19 cellular contexts compared by ENCODE assay signal in the genomic region with DNA sequence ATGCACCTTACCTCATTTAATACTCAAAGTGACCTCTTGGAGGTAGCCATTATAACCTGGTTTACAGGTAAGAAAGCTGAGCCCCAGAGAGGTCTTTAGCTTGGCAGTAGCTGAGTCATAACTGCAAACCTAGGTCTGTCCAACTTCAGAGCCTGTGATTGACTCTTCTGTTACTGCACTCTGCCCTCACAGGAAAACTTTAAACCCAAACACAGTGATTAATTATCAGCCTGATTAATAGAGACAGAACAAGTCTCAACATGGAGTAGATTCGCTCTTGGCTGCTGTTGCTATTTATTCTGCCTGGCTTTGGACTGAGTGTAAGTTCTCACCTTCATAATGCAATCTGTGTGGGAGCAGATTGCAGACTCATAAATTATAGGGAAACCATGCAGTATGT. TPM values are rescaled to one million over a fixed set of nuclear protein-coding genes. Genes with fewer than 3 reads are reported as not detected.
A peak's percentile ranks its signal among the peaks of the same experiment; 100 is the strongest.
DNase-seq lines count a peak whose midpoint lies in the region; ATAC-seq and TF ChIP-seq lines count a peak whose summit lies in the region.
"Had no signal": no experiment of that assay in that cellular context is flagged by ENCODE, and none has a peak within 500 bp of the region (broad histone marks: within the 10 kb centered on the region; RNA-seq: fewer than 3 reads in every experiment).

No MANE protein-coding gene starts in this region.

- H3K4me1 ChIP-seq in body of pancreas (peaks cover 9% of the 10 kb centered on the region), right lobe of liver (peaks cover 0 to 34% (median 12%) of the 10 kb centered on the region in 4 donors), H9 (ENCODE audit: insufficient read depth, low read length) (no peaks in the 10 kb centered on the region)

- H3K9me3 Mint-ChIP-seq in H9: no peaks in the 10 kb centered on the region
- H3K9me3 Mint-ChIP-seq: stimulated activated naive CD8-positive, alpha-beta T cell treated with anti-CD3 and anti-CD28 coated beads, Interleukin-15, Interleukin-2, amounts not matched to agents 100 ng/mL and 50 ng/mL, for 24 hours had no signal

- peak; percentile 82 for DNase-seq in NCI-H1105 (lab: John Stamatoyannopoulos, UW)
- DNase-seq in body of pancreas: peak in 1 of 4 donors; percentile 11
- no peak for DNase-seq in right lobe of liver
- no peak for DNase-seq in posterior cingulate gyrus
- DNase-seq in SHP77 (lab: John Stamatoyannopoulos, UW): no peak
- DNase-seq in H9: no peak
- no peak for DNase-seq in SIG-M5 treated with dmso at 0.1 percent for 504 hours (lab: John Stamatoyannopoulos, UW; ENCODE audit: unreplicated experiment)
- DNase-seq: activated CD4-positive, alpha-beta T cell treated with anti-CD3 and anti-CD28 coated beads, Interleukin-2, amount 50 U/mL, for 1 hour; aorta; DMS79; MM.1S; naive thymus-derived CD4-positive, alpha-beta T cell; RPMI8226 had no signal

- H3K4ac ChIP-seq in H9 (ENCODE audit: low read depth, low read length): no peak overlapping the region

- ATAC-seq in GM18870 (IDR thresholded peaks at IDR 0.05; ENCODE audit: unreplicated experiment) (peak; percentile 47), body of pancreas (peak; percentile 58), right lobe of liver (peak; percentile 74 to 92 (median 80))
- ATAC-seq: naive thymus-derived CD4-positive, alpha-beta T cell; sciatic nerve had no signal

- H2BK20ac ChIP-seq in H9 (ENCODE audit: low read depth, low read length, poor library complexity, severe bottlenecking): no peak overlapping the region

- H3K23me2 ChIP-seq in H9 (ENCODE audit: insufficient read length, low read depth, low read length, poor library complexity, severe bottlenecking): no peaks in the 10 kb centered on the region

- WGBS in body of pancreas, 2 donors: 18 to 48% methylated on average over 1 of the region's 1 CpG
- 24% methylated on average over 1 of the region's 1 CpG for WGBS in right lobe of liver (ENCODE audit: insufficient coverage, low coverage, low lambda C conversion rate, missing lambda C conversion rate)
- no CpG with 5 or more reads among the region's 1 CpG for WGBS in H9 (ENCODE audit: extremely low coverage, insufficient read length, low lambda C conversion rate)

- H3K36me3 Mint-ChIP-seq in H9 (ENCODE audit: insufficient read depth in 1 of 3, low read depth in 3 of 3): no peaks in the 10 kb centered on the region; a peak in 1 of 7 replicates
- H3K36me3 Mint-ChIP-seq: naive thymus-derived CD4-positive, alpha-beta T cell had no signal

- no peak overlapping the region for H2BK5ac ChIP-seq in H9 (ENCODE audit: insufficient read length, low read length)

- intact Hi-C loops in body of pancreas (cut with DNase I): no loop called here
- intact Hi-C loops in right lobe of liver (cut with DNase I): no loop called here
- intact Hi-C loops in posterior cingulate gyrus (cut with DNase I): no loop called here

- H2BK15ac ChIP-seq in H9 (ENCODE audit: low read depth, low read length): no peak overlapping the region

- no peak for TF ChIP-seq CTCF in body of pancreas (IDR thresholded peaks at IDR 0.05)
- TF ChIP-seq CTCF in right lobe of liver (IDR thresholded peaks at IDR 0.05): no peak
- TF ChIP-seq CTCF in H9 (conservative IDR thresholded peaks at IDR 0.05): no peak

- no peak overlapping the region for H2AK5ac ChIP-seq in H9 (ENCODE audit: insufficient read length, low read length)

- no peak overlapping the region for H3T11ph ChIP-seq in H9 (ENCODE audit: low read length)

- no peak for TF ChIP-seq POLR2A in body of pancreas (IDR thresholded peaks at IDR 0.05)
- no peak for TF ChIP-seq POLR2A in right lobe of liver (IDR thresholded peaks at IDR 0.05)

- H3K27ac ChIP-seq in body of pancreas (peak overlapping the region; percentile 12 to 58 (median 18)), right lobe of liver (peak overlapping the region in 2 of 3 donors; percentile 7 to 77), H9 (ENCODE audit: insufficient read length, low read depth, low read length) (no peak overlapping the region)

- no peak overlapping the region for H4K5ac ChIP-seq in H9 (ENCODE audit: insufficient read length, low read depth, low read length)

- no peak overlapping the region for H3K27ac Mint-ChIP-seq in H9
- H3K27ac Mint-ChIP-seq: naive thymus-derived CD4-positive, alpha-beta T cell; stimulated activated naive CD8-positive, alpha-beta T cell treated with anti-CD3 and anti-CD28 coated beads, Interleukin-15, Interleukin-2, amounts not matched to agents 100 ng/mL and 50 ng/mL, for 24 hours had no signal

- H2BK120ac ChIP-seq in H9 (ENCODE audit: low read depth, low read length, poor library complexity, severe bottlenecking): no peak overlapping the region

- H3K79me1 ChIP-seq in H9 (ENCODE audit: insufficient read depth, low read depth, low read length, poor library complexity, severe bottlenecking): no peaks in the 10 kb centered on the region

- H2BK12ac ChIP-seq in H9 (ENCODE audit: insufficient read length, low read depth, low read length): no peak overlapping the region

- H3K23ac ChIP-seq in H9 (ENCODE audit: insufficient read length, low read depth, low read length): no peak overlapping the region

- no peak overlapping the region for H3K4me2 ChIP-seq in H9 (ENCODE audit: insufficient read depth, insufficient read length, low read length)

- no peak overlapping the region for H2AFZ ChIP-seq in H9 (ENCODE audit: low read length)

- H3K4me3 Mint-ChIP-seq in H9: no peak overlapping the region
- H3K4me3 Mint-ChIP-seq: naive thymus-derived CD4-positive, alpha-beta T cell; stimulated activated naive CD8-positive, alpha-beta T cell treated with anti-CD3 and anti-CD28 coated beads, Interleukin-15, Interleukin-2, amounts not matched to agents 100 ng/mL and 50 ng/mL, for 24 hours had no signal

- H3K14ac ChIP-seq in H9 (ENCODE audit: insufficient read depth, low read length): no peak overlapping the region

- no peak overlapping the region for H3K9ac ChIP-seq in H9 (ENCODE audit: extremely low read depth, insufficient read length, low read length)

- H3K4me1 Mint-ChIP-seq in H9: peaks cover 3% of the 10 kb centered on the region in 2 experiments; a peak in 3 of 4 replicates

- no peaks in the 10 kb centered on the region for H3K79me2 ChIP-seq in H9 (ENCODE audit: insufficient read depth, low read length)

- H3K56ac ChIP-seq in H9 (ENCODE audit: insufficient read length, low read depth, low read length): no peak overlapping the region

- H4K8ac ChIP-seq in H9 (replicated peaks; ENCODE audit: insufficient read length, low read depth, low read length): no peak overlapping the region

- no peak overlapping the region for H4K91ac ChIP-seq in H9 (ENCODE audit: insufficient read length, low read depth, low read length)

- H3K18ac ChIP-seq in H9 (ENCODE audit: insufficient read length, low read depth, low read length): no peak overlapping the region

- H3K27me3 Mint-ChIP-seq in H9 (ENCODE audit: low read depth): no peaks in the 10 kb centered on the region

- H3K36me3 ChIP-seq in body of pancreas (replicated peaks in 1 of 2; ENCODE audit: insufficient read depth in 1 of 2, low read depth in 2 of 2) (no peaks in the 10 kb centered on the region), right lobe of liver (no peaks in the 10 kb centered on the region)

- no peak overlapping the region for H3K4me3 ChIP-seq in body of pancreas
- no peak overlapping the region for H3K4me3 ChIP-seq in right lobe of liver

- no peaks in the 10 kb centered on the region for H3K9me3 ChIP-seq in body of pancreas
- no peaks in the 10 kb centered on the region for H3K9me3 ChIP-seq in right lobe of liver
- no peaks in the 10 kb centered on the region for H3K9me3 ChIP-seq in H9 (ENCODE audit: control insufficient read depth, low read depth, low read length)

- H4K20me1 ChIP-seq in H9 (ENCODE audit: control insufficient read depth, insufficient read depth, insufficient read length): no peaks in the 10 kb centered on the region

- H3K27me3 ChIP-seq in body of pancreas: no peaks in the 10 kb centered on the region
- H3K27me3 ChIP-seq in right lobe of liver: no peaks in the 10 kb centered on the region
- no peaks in the 10 kb centered on the region for H3K27me3 ChIP-seq in H9 (ENCODE audit: insufficient read depth, low read length)

RNA-seq across cellular contexts. Expression of gene TXN, which starts 27.4 kb away (rescaled TPM):
- 10 to 100 TPM; 40.2 to 93.1 TPM for total RNA-seq in body of pancreas
- 100 to 1,000 TPM; 125 to 287 (median 216) TPM for total RNA-seq in right lobe of liver
- total RNA-seq in H9 (2021): 280 and 282 TPM in 2 replicates

RNA-seq across cellular contexts. Expression of gene TXNDC8, which starts 53.9 kb away (rescaled TPM):
- total RNA-seq in body of pancreas (not detected), right lobe of liver (not detected), H9 (2021) (not detected in 2 replicates)
- total RNA-seq: aorta; frontal cortex; H4; naive thymus-derived CD4-positive, alpha-beta T cell; NCI-H460; sciatic nerve had no signal
